1 cellular context compared by ENCODE assay signal in genomic region chr16:81480856-81481821, GRCh38.
TF ChIP-seq lines count a peak whose summit lies in the region.

No MANE protein-coding gene starts in this region.

TF ChIP-seq in HepG2, 621 proteins besides CTCF, POLR2A, EP300 and RAD21 (continued from another document and continues in another):
- TF ChIP-seq, protein P1, sequence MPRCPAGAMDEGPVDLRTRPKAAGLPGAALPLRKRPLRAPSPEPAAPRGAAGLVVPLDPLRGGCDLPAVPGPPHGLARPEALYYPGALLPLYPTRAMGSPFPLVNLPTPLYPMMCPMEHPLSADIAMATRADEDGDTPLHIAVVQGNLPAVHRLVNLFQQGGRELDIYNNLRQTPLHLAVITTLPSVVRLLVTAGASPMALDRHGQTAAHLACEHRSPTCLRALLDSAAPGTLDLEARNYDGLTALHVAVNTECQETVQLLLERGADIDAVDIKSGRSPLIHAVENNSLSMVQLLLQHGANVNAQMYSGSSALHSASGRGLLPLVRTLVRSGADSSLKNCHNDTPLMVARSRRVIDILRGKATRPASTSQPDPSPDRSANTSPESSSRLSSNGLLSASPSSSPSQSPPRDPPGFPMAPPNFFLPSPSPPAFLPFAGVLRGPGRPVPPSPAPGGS (CRISPR knock-in tag; IDR thresholded peaks at IDR 0.05), result no peak
- TF ChIP-seq, protein P2, sequence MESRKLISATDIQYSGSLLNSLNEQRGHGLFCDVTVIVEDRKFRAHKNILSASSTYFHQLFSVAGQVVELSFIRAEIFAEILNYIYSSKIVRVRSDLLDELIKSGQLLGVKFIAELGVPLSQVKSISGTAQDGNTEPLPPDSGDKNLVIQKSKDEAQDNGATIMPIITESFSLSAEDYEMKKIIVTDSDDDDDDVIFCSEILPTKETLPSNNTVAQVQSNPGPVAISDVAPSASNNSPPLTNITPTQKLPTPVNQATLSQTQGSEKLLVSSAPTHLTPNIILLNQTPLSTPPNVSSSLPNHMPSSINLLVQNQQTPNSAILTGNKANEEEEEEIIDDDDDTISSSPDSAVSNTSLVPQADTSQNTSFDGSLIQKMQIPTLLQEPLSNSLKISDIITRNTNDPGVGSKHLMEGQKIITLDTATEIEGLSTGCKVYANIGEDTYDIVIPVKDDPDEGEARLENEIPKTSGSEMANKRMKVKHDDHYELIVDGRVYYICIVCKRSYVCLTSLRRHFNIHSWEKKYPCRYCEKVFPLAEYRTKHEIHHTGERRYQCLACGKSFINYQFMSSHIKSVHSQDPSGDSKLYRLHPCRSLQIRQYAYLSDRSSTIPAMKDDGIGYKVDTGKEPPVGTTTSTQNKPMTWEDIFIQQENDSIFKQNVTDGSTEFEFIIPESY (CRISPR knock-in tag; IDR thresholded peaks at IDR 0.05), result peak; percentile 65; the same call in 1 of the 2 replicates
- TF ChIP-seq, protein P3, sequence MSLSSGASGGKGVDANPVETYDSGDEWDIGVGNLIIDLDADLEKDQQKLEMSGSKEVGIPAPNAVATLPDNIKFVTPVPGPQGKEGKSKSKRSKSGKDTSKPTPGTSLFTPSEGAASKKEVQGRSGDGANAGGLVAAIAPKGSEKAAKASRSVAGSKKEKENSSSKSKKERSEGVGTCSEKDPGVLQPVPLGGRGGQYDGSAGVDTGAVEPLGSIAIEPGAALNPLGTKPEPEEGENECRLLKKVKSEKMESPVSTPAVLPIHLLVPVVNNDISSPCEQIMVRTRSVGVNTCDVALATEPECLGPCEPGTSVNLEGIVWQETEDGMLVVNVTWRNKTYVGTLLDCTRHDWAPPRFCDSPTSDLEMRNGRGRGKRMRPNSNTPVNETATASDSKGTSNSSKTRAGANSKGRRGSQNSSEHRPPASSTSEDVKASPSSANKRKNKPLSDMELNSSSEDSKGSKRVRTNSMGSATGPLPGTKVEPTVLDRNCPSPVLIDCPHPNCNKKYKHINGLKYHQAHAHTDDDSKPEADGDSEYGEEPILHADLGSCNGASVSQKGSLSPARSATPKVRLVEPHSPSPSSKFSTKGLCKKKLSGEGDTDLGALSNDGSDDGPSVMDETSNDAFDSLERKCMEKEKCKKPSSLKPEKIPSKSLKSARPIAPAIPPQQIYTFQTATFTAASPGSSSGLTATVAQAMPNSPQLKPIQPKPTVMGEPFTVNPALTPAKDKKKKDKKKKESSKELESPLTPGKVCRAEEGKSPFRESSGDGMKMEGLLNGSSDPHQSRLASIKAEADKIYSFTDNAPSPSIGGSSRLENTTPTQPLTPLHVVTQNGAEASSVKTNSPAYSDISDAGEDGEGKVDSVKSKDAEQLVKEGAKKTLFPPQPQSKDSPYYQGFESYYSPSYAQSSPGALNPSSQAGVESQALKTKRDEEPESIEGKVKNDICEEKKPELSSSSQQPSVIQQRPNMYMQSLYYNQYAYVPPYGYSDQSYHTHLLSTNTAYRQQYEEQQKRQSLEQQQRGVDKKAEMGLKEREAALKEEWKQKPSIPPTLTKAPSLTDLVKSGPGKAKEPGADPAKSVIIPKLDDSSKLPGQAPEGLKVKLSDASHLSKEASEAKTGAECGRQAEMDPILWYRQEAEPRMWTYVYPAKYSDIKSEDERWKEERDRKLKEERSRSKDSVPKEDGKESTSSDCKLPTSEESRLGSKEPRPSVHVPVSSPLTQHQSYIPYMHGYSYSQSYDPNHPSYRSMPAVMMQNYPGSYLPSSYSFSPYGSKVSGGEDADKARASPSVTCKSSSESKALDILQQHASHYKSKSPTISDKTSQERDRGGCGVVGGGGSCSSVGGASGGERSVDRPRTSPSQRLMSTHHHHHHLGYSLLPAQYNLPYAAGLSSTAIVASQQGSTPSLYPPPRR (CRISPR knock-in tag; IDR thresholded peaks at IDR 0.05; ENCODE audit: borderline replicate concordance), result peak; percentile 80; the same call in 1 of the 2 replicates
- TF ChIP-seq RERE (CRISPR knock-in tag; IDR thresholded peaks at IDR 0.05; ENCODE audit: low read depth) (peak; percentile 67; the same call in 1 of the 2 replicates), ZBTB1 (CRISPR knock-in tag; IDR thresholded peaks at IDR 0.05; ENCODE audit: borderline replicate concordance) (no peak), ZNF329 (CRISPR knock-in tag; IDR thresholded peaks at IDR 0.05; ENCODE audit: low read depth) (no peak), BRCA1 (CRISPR knock-in tag; IDR thresholded peaks at IDR 0.05) (no peak; the same call in 1 of the 2 replicates), HMGXB4 (CRISPR knock-in tag; IDR thresholded peaks at IDR 0.05; ENCODE audit: borderline replicate concordance in 1 of 2, low read depth in 1 of 2) (peak; percentile 30 to 47; a peak in 2 of 4 replicates), ZNF883 (CRISPR knock-in tag; IDR thresholded peaks at IDR 0.05; ENCODE audit: not compliant biosample characterization) (no peak), JDP2 (CRISPR knock-in tag; IDR thresholded peaks at IDR 0.05; ENCODE audit: borderline replicate concordance) (no peak), ZBTB3 (CRISPR knock-in tag; IDR thresholded peaks at IDR 0.05; ENCODE audit: borderline replicate concordance, low read depth) (peak; percentile 29; the same call in 1 of the 2 replicates), ZNF841 (CRISPR knock-in tag; IDR thresholded peaks at IDR 0.05; ENCODE audit: borderline replicate concordance) (no peak), ZNF350 (CRISPR knock-in tag; IDR thresholded peaks at IDR 0.05; ENCODE audit: borderline replicate concordance, low read depth) (peak; percentile 56; the same call in 1 of the 2 replicates), NFKBIZ (CRISPR knock-in tag; IDR thresholded peaks at IDR 0.05) (peak; percentile 77; the same call in 1 of the 2 replicates), NFIB (CRISPR knock-in tag; IDR thresholded peaks at IDR 0.05; ENCODE audit: borderline replicate concordance) (no peak), ZNF17 (CRISPR knock-in tag; IDR thresholded peaks at IDR 0.05) (no peak), ELF3 (CRISPR knock-in tag; IDR thresholded peaks at IDR 0.05) (peak; percentile 94), ARNTL (CRISPR knock-in tag; IDR thresholded peaks at IDR 0.05) (no peak), HNF1B (CRISPR knock-in tag; IDR thresholded peaks at IDR 0.05) (peak; percentile 86), EZH2 (conservative IDR thresholded peaks at IDR 0.05; ENCODE audit: low read depth, low read length) (no peak), MAX (IDR thresholded peaks at IDR 0.05) (peak; percentile 43; the same call in 1 of the 2 replicates), PHF8 (CRISPR knock-in tag; IDR thresholded peaks at IDR 0.05) (no peak)
- TF ChIP-seq, protein P4, sequence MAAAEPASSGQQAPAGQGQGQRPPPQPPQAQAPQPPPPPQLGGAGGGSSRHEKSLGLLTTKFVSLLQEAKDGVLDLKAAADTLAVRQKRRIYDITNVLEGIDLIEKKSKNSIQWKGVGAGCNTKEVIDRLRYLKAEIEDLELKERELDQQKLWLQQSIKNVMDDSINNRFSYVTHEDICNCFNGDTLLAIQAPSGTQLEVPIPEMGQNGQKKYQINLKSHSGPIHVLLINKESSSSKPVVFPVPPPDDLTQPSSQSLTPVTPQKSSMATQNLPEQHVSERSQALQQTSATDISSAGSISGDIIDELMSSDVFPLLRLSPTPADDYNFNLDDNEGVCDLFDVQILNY (CRISPR knock-in tag; conservative IDR thresholded peaks at IDR 0.05), result no peak
- TF ChIP-seq, protein P5, sequence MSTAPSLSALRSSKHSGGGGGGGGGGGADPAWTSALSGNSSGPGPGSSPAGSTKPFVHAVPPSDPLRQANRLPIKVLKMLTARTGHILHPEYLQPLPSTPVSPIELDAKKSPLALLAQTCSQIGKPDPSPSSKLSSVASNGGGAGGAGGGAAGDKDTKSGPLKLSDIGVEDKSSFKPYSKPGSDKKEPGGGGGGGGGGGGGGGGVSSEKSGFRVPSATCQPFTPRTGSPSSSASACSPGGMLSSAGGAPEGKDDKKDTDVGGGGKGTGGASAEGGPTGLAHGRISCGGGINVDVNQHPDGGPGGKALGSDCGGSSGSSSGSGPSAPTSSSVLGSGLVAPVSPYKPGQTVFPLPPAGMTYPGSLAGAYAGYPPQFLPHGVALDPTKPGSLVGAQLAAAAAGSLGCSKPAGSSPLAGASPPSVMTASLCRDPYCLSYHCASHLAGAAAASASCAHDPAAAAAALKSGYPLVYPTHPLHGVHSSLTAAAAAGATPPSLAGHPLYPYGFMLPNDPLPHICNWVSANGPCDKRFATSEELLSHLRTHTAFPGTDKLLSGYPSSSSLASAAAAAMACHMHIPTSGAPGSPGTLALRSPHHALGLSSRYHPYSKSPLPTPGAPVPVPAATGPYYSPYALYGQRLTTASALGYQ (CRISPR knock-in tag; IDR thresholded peaks at IDR 0.05), result peak; percentile 48; the same call in 1 of the 2 replicates
